ENCODE assay signal across 10 cellular contexts in the genomic region with DNA sequence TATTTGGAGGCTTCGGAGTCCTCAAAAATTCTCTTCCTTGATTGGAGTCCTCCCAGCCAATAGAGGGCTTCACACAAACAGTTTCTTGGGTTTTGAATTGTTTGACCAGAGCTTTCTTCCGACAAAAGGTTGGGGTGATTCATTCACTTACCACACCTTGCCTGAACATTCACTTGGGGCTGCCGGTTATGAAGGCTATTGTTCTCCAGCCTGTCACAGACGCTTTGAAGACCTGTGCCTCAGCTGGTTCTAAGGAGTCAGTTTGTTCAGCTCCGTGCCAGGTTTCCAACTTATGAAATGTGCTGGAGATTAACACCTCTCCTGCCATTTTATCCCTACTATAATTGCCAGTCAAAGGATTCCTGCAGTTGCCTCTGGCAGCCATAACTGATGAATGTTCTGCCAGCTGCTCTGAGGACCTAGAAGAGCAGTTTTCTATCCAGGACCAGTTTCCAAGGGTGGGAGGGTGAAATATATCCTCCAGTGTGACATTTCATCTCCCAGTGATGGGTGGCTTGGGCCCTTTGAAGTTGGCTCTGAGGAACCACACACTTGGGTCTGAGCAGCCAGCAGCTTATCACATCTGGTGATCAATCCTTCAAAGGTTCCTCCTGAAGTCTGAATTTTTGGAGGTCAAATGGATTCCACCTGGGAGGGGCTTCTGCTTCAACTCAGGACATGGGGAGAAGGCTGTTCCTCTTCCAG. TPM values are rescaled to one million over a fixed set of nuclear protein-coding genes. Genes with fewer than 3 reads are reported as not detected.
A peak's percentile ranks its signal among the peaks of the same experiment; 100 is the strongest.
DNase-seq lines count a peak whose midpoint lies in the region; ATAC-seq and TF ChIP-seq lines count a peak whose summit lies in the region.
"Had no signal": no experiment of that assay in that cellular context is flagged by ENCODE, and none has a peak within 500 bp of the region (broad histone marks: within the 10 kb centered on the region; RNA-seq: fewer than 3 reads in every experiment).

No MANE protein-coding gene starts in this region.

- no peak for TF ChIP-seq POLR2A in esophagus muscularis mucosa (IDR thresholded peaks at IDR 0.05; ENCODE audit: low read depth)

- peaks cover 11% of the 10 kb centered on the region for H3K36me3 ChIP-seq in SJSA1
- H3K36me3 ChIP-seq in esophagus muscularis mucosa: peaks cover 0 to 16% (median 5%) of the 10 kb centered on the region in 4 donors
- peaks cover 4% of the 10 kb centered on the region for H3K36me3 ChIP-seq in lower lobe of right lung

- H3K27me3 ChIP-seq in SJSA1 (replicated peaks) (no peaks in the 10 kb centered on the region), esophagus muscularis mucosa (no peaks in the 10 kb centered on the region), lower lobe of right lung (ENCODE audit: low read depth) (no peaks in the 10 kb centered on the region)

- TF ChIP-seq EP300 in esophagus muscularis mucosa (IDR thresholded peaks at IDR 0.05): no peak

- no peak overlapping the region for H3K4me3 ChIP-seq in SJSA1
- no peak overlapping the region for H3K4me3 ChIP-seq in esophagus muscularis mucosa
- peak overlapping the region; percentile 27 for H3K4me3 ChIP-seq in retinal pigment epithelial cell (ENCODE audit: low read length)
- no peak overlapping the region for H3K4me3 ChIP-seq in lower lobe of right lung

- DNase-seq in ELR (ENCODE audit: low read depth) (peak; percentile 44), SJSA1 (ENCODE audit: low read depth in 1 of 2, low spot score in 2 of 2) (peak; percentile 46 to 64), esophagus muscularis mucosa (ENCODE audit: extremely low spot score) (no peak), retinal pigment epithelial cell (ENCODE audit: low read depth) (peak; percentile 89), lower lobe of right lung (no peak)
- no peak for DNase-seq in activated CD4-positive, alpha-beta T cell treated with anti-CD3 and anti-CD28 coated beads, Interleukin-2, amount 50 U/mL, for 1 hour
- DNase-seq: CD8-positive, alpha-beta T cell; stimulated activated CD4-positive, alpha-beta T cell treated with anti-CD3 and anti-CD28 coated beads, Interleukin-1b, Interleukin-23, amount 100 ng/mL, for 48 hours had no signal

- TF ChIP-seq CTCF in esophagus muscularis mucosa (IDR thresholded peaks at IDR 0.05) (no peak), retinal pigment epithelial cell (conservative IDR thresholded peaks at IDR 0.05; ENCODE audit: low read depth, low read length) (no peak), lower lobe of right lung (IDR thresholded peaks at IDR 0.05) (no peak)

- peak overlapping the region; percentile 92 for H3K27ac ChIP-seq in SJSA1
- peak overlapping the region; percentile 3 to 70 (median 40) for H3K27ac ChIP-seq in esophagus muscularis mucosa (replicated peaks in 1 of 4)
- H3K27ac ChIP-seq in lower lobe of right lung: no peak overlapping the region

- ATAC-seq in HG03442 (IDR thresholded peaks at IDR 0.05; ENCODE audit: unreplicated experiment) (no peak), GM21360 (IDR thresholded peaks at IDR 0.05; ENCODE audit: unreplicated experiment) (no peak), lower lobe of right lung (no peak)
- ATAC-seq: CD8-positive, alpha-beta T cell had no signal

- WGBS in esophagus muscularis mucosa: 73% methylated on average over 5 of the region's 5 CpGs

- H3K9me3 ChIP-seq in SJSA1 (replicated peaks) (no peaks in the 10 kb centered on the region), esophagus muscularis mucosa (no peaks in the 10 kb centered on the region), lower lobe of right lung (no peaks in the 10 kb centered on the region)

- peaks cover 54% of the 10 kb centered on the region for H3K4me1 ChIP-seq in SJSA1 (replicated peaks)
- peaks cover 17 to 33% (median 28%) of the 10 kb centered on the region in 4 donors for H3K4me1 ChIP-seq in esophagus muscularis mucosa
- peaks cover 31% of the 10 kb centered on the region for H3K4me1 ChIP-seq in lower lobe of right lung

- intact Hi-C loops in esophagus muscularis mucosa (cut with DNase I): no loop called here
- intact Hi-C loops in lower lobe of right lung (cut with DNase I): no loop called here

RNA-seq across cellular contexts. Expression of a gene that starts 31.4 kb away (rescaled TPM):
- total RNA-seq in SJSA1 (2014; rRNA removed; shearing (Covaris generic)): 18.6 and 21.8 TPM in 2 replicates
- total RNA-seq in esophagus muscularis mucosa: 10 to 100 TPM; 12.0 to 18.2 (median 14.3) TPM
- 61.2 TPM for total RNA-seq in lower lobe of right lung

RNA-seq across cellular contexts. Expression of a gene that starts 48.8 kb away (rescaled TPM):
- 1.3 and 2.2 TPM in 2 replicates for total RNA-seq in SJSA1 (2014; rRNA removed; shearing (Covaris generic))
- total RNA-seq in esophagus muscularis mucosa (10 to 100 TPM; 34.5 to 49.1 (median 39.8) TPM), lower lobe of right lung (54.9 TPM)

Comparison
In these comparisons a context has a peak if more than half of its experiments do, and no peak if none do; other contexts are left out.
1. DNase-seq: peak in ELR (single experiment), SJSA1 (2 of 2) and retinal pigment epithelial cell (single experiment); none in esophagus muscularis mucosa (single experiment), activated CD4-positive, alpha-beta T cell treated with anti-CD3 and anti-CD28 coated beads, Interleukin-2, amount 50 U/mL, for 1 hour (single experiment) and lower lobe of right lung (single experiment).
2. RNA of a gene that starts 48.8 kb away (total RNA-seq): 54.9 TPM in lower lobe of right lung (single experiment) and 34.5 to 49.1 TPM in esophagus muscularis mucosa; 1.3 to 2.2 TPM in SJSA1; every median in the first group is over 10 times any median in the second.